9 cellular contexts compared by ENCODE assay signal in genomic region chr6:149863596-149863845, GRCh38. TPM values are rescaled to one million over a fixed set of nuclear protein-coding genes. Genes with fewer than 3 reads are reported as not detected.
DNase-seq lines count a peak whose midpoint lies in the region; ATAC-seq and TF ChIP-seq lines count a peak whose summit lies in the region.
"Had no signal": no experiment of that assay in that cellular context is flagged by ENCODE, and none has a peak within 500 bp of the region (broad histone marks: within the 10 kb centered on the region; RNA-seq: fewer than 3 reads in every experiment).

No MANE protein-coding gene starts in this region.

- H3K27ac ChIP-seq in left lung (peak overlapping the region; percentile 84 to 92), thyroid gland (peak overlapping the region; percentile 82 to 98 (median 91))

- H3K27me3 Mint-ChIP-seq in activated naive CD8-positive, alpha-beta T cell treated with anti-CD3 and anti-CD28 coated beads for 36 hours = peaks cover 36% of the 10 kb centered on the region

- H3K27me3 ChIP-seq in left lung (peaks cover 0 to 20% of the 10 kb centered on the region in 2 donors), thyroid gland (no peaks in the 10 kb centered on the region)

- H3K4me1 Mint-ChIP-seq in activated naive CD8-positive, alpha-beta T cell treated with anti-CD3 and anti-CD28 coated beads for 36 hours = peaks cover 8% of the 10 kb centered on the region

- no peaks in the 10 kb centered on the region for H3K9me3 ChIP-seq in left lung
- H3K9me3 ChIP-seq in thyroid gland = no peaks in the 10 kb centered on the region

- H3K4me3 ChIP-seq in left lung (peak overlapping the region; percentile 64 to 70), thyroid gland (replicated peaks in 1 of 3) (peak overlapping the region; percentile 3 to 84 (median 73))

- no peak for DNase-seq in activated naive CD8-positive, alpha-beta T cell treated with anti-CD3 and anti-CD28 coated beads for 36 hours
- DNase-seq in left lung = no peak
- no peak for DNase-seq in thyroid gland
- DNase-seq in HT-29 (ENCODE audit: low spot score) = no peak
- DNase-seq in mucosa of gallbladder (ENCODE audit: low spot score) = no peak
- no peak for DNase-seq in activated CD4-positive, CD25-positive, alpha-beta regulatory T cell treated with anti-CD3 and anti-CD28 coated beads, Interleukin-2, amount 50 U/mL, for 72 hours

- intact Hi-C loops in left lung (cut with DNase I) (no loop called here), thyroid gland (cut with DNase I) (loop anchor here (10.0 kb wide), 1 partner anchor 299 kb away; the partner anchor contains the start of gene GINM1)

- H3K4me1 ChIP-seq in left lung (peaks cover 6 to 30% of the 10 kb centered on the region in 2 donors), thyroid gland (peaks cover 26 to 31% of the 10 kb centered on the region in 2 donors)

- no peaks in the 10 kb centered on the region for H3K9me3 Mint-ChIP-seq in activated naive CD8-positive, alpha-beta T cell treated with anti-CD3 and anti-CD28 coated beads for 36 hours

- no peaks in the 10 kb centered on the region for H3K36me3 ChIP-seq in left lung
- no peaks in the 10 kb centered on the region for H3K36me3 ChIP-seq in thyroid gland

- no peak for TF ChIP-seq CTCF in left lung (IDR thresholded peaks at IDR 0.05)
- no peak for TF ChIP-seq CTCF in thyroid gland (IDR thresholded peaks at IDR 0.05)

- no CpG with 5 or more reads among the region's 30 CpGs for WGBS in thyroid gland, 2 donors

- no peaks in the 10 kb centered on the region for H3K36me3 Mint-ChIP-seq in activated naive CD8-positive, alpha-beta T cell treated with anti-CD3 and anti-CD28 coated beads for 36 hours

- ATAC-seq in GM18517 (IDR thresholded peaks at IDR 0.05; ENCODE audit: unreplicated experiment) (peak; percentile 26), HG02840 (IDR thresholded peaks at IDR 0.05; ENCODE audit: low FRiP score, unreplicated experiment) (peak; percentile 15), left lung (no peak)

- H3K27ac Mint-ChIP-seq in activated naive CD8-positive, alpha-beta T cell treated with anti-CD3 and anti-CD28 coated beads for 36 hours = no peak overlapping the region

- peak overlapping the region; percentile 27 for H3K4me3 Mint-ChIP-seq in activated naive CD8-positive, alpha-beta T cell treated with anti-CD3 and anti-CD28 coated beads for 36 hours

- TF ChIP-seq POLR2A in thyroid gland (IDR thresholded peaks at IDR 0.05) = no peak

RNA-seq across cellular contexts. Expression of gene LRP11, which starts 0.6 kb away (rescaled TPM):
- 1 to 10 TPM; 1.8 to 2.1 TPM for total RNA-seq in activated naive CD8-positive, alpha-beta T cell treated with anti-CD3 and anti-CD28 coated beads for 36 hours
- 10 to 100 TPM; 40.9 to 42.6 TPM for total RNA-seq in left lung
- total RNA-seq in thyroid gland = 10 to 100 TPM; 39.4 to 76.8 (median 57.2) TPM
- 37.9 and 43.0 TPM in 2 replicates for total RNA-seq in HT-29 (2014; rRNA removed; shearing (Covaris generic))
- 50.0 TPM for total RNA-seq in mucosa of gallbladder

RNA-seq across cellular contexts. Expression of gene RAET1E, which starts 34.4 kb away (rescaled TPM):
- total RNA-seq in activated naive CD8-positive, alpha-beta T cell treated with anti-CD3 and anti-CD28 coated beads for 36 hours = not detected
- total RNA-seq in left lung (under 1 TPM; 0.35 to 0.50 TPM), thyroid gland (1 to 10 TPM in 1 of 4 donors, not detected in 3; 1.7 TPM), mucosa of gallbladder (0.23 TPM)
- total RNA-seq in HT-29 (2014; rRNA removed; shearing (Covaris generic)) = 0.52 and 1.0 TPM in 2 replicates
- total RNA-seq: T-helper 1 cell treated with Interleukin-12 subunit alpha and Interleukin-12 subunit beta and Interleukin-4 antibody, amounts not matched to agents 30 ng/mL and 1 ng/mL, for 36 hours had no signal

RNA-seq across cellular contexts. Expression of gene RAET1G, which starts 59.4 kb away (rescaled TPM):
- total RNA-seq in activated naive CD8-positive, alpha-beta T cell treated with anti-CD3 and anti-CD28 coated beads for 36 hours = not detected
- total RNA-seq in left lung (under 1 TPM; 0.76 to 0.93 TPM), thyroid gland (1 to 10 TPM in 2 of 4 donors, under 1 TPM in 1, not detected in 1; 0.59 to 2.0 (median 1.6) TPM), mucosa of gallbladder (0.52 TPM)
- 0.51 TPM in 1 of 2 replicates, not detected in the other for total RNA-seq in HT-29 (2014; rRNA removed; shearing (Covaris generic))
- total RNA-seq: T-helper 1 cell treated with Interleukin-12 subunit alpha and Interleukin-12 subunit beta and Interleukin-4 antibody, amounts not matched to agents 30 ng/mL and 1 ng/mL, for 36 hours had no signal

Comparison
In these comparisons a context has a peak if more than half of its experiments do, and no peak if none do; other contexts are left out.
1. RNA of gene LRP11, which starts 0.6 kb away (total RNA-seq): 39.4 to 76.8 TPM in thyroid gland, 50.0 TPM in mucosa of gallbladder (single experiment), 40.9 to 42.6 TPM in left lung and 37.9 to 43.0 TPM in HT-29; 1.8 to 2.1 TPM in activated naive CD8-positive, alpha-beta T cell treated with anti-CD3 and anti-CD28 coated beads for 36 hours; every median in the first group is over 10 times any median in the second.